ENCODE assay signal across 1 cellular context in the genomic region with DNA sequence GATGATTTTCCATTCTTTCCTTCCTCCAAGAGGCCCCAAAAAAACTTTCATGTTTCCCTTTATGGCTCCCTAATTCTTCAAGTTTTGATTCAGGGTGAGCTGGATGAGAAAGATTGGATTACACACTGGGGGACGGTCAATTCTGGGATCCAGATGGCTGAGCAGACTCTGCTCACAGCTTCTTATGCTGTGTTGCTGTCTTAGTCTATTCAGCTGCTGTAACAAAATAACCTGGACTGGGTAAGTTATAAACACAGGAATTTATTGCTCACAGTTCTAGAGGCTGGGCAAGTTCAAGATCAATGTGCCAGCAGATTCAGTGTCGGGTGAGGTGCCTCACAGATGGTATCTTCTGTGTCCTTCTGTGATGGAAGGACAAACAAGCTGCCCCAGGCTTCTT.
TF ChIP-seq lines count a peak whose summit lies in the region.

No MANE protein-coding gene starts in this region.

TF ChIP-seq in H1, 55 proteins besides CTCF, POLR2A, EP300 and RAD21:
- TF ChIP-seq BACH1 (IDR thresholded peaks at IDR 0.05; ENCODE audit: low read length) (no peak), TAF7 (optimal IDR thresholded peaks at IDR 0.05; ENCODE audit: borderline replicate concordance, low read depth, low read length) (no peak), CBX5 (IDR thresholded peaks at IDR 0.05; ENCODE audit: low read depth, low read length) (no peak), CREB1 (IDR thresholded peaks at IDR 0.05) (no peak), RXRA (IDR thresholded peaks at IDR 0.05; ENCODE audit: insufficient read depth, low read depth, low read length) (no peak), E2F6 (IDR thresholded peaks at IDR 0.05) (no peak), POU5F1 (IDR thresholded peaks at IDR 0.05; ENCODE audit: low read depth, low read length) (no peak), HDAC6 (IDR thresholded peaks at IDR 0.05; ENCODE audit: low read depth, low read length) (no peak), SUZ12 (IDR thresholded peaks at IDR 0.05; ENCODE audit: low read length) (no peak), JUN (IDR thresholded peaks at IDR 0.05; ENCODE audit: low read depth, low read length) (no peak), CHD1 (IDR thresholded peaks at IDR 0.05; ENCODE audit: low read depth, low read length) (no peak), SP1 (IDR thresholded peaks at IDR 0.05; ENCODE audit: low read depth, low read length) (no peak), CHD2 (IDR thresholded peaks at IDR 0.05; ENCODE audit: low read length) (no peak), HDAC2 (IDR thresholded peaks at IDR 0.05; ENCODE audit: borderline replicate concordance in 1 of 2, low read depth in 2 of 2, low read length in 2 of 2) (no peak), SP4 (IDR thresholded peaks at IDR 0.05; ENCODE audit: low read length) (no peak)
- TF ChIP-seq, protein P1, sequence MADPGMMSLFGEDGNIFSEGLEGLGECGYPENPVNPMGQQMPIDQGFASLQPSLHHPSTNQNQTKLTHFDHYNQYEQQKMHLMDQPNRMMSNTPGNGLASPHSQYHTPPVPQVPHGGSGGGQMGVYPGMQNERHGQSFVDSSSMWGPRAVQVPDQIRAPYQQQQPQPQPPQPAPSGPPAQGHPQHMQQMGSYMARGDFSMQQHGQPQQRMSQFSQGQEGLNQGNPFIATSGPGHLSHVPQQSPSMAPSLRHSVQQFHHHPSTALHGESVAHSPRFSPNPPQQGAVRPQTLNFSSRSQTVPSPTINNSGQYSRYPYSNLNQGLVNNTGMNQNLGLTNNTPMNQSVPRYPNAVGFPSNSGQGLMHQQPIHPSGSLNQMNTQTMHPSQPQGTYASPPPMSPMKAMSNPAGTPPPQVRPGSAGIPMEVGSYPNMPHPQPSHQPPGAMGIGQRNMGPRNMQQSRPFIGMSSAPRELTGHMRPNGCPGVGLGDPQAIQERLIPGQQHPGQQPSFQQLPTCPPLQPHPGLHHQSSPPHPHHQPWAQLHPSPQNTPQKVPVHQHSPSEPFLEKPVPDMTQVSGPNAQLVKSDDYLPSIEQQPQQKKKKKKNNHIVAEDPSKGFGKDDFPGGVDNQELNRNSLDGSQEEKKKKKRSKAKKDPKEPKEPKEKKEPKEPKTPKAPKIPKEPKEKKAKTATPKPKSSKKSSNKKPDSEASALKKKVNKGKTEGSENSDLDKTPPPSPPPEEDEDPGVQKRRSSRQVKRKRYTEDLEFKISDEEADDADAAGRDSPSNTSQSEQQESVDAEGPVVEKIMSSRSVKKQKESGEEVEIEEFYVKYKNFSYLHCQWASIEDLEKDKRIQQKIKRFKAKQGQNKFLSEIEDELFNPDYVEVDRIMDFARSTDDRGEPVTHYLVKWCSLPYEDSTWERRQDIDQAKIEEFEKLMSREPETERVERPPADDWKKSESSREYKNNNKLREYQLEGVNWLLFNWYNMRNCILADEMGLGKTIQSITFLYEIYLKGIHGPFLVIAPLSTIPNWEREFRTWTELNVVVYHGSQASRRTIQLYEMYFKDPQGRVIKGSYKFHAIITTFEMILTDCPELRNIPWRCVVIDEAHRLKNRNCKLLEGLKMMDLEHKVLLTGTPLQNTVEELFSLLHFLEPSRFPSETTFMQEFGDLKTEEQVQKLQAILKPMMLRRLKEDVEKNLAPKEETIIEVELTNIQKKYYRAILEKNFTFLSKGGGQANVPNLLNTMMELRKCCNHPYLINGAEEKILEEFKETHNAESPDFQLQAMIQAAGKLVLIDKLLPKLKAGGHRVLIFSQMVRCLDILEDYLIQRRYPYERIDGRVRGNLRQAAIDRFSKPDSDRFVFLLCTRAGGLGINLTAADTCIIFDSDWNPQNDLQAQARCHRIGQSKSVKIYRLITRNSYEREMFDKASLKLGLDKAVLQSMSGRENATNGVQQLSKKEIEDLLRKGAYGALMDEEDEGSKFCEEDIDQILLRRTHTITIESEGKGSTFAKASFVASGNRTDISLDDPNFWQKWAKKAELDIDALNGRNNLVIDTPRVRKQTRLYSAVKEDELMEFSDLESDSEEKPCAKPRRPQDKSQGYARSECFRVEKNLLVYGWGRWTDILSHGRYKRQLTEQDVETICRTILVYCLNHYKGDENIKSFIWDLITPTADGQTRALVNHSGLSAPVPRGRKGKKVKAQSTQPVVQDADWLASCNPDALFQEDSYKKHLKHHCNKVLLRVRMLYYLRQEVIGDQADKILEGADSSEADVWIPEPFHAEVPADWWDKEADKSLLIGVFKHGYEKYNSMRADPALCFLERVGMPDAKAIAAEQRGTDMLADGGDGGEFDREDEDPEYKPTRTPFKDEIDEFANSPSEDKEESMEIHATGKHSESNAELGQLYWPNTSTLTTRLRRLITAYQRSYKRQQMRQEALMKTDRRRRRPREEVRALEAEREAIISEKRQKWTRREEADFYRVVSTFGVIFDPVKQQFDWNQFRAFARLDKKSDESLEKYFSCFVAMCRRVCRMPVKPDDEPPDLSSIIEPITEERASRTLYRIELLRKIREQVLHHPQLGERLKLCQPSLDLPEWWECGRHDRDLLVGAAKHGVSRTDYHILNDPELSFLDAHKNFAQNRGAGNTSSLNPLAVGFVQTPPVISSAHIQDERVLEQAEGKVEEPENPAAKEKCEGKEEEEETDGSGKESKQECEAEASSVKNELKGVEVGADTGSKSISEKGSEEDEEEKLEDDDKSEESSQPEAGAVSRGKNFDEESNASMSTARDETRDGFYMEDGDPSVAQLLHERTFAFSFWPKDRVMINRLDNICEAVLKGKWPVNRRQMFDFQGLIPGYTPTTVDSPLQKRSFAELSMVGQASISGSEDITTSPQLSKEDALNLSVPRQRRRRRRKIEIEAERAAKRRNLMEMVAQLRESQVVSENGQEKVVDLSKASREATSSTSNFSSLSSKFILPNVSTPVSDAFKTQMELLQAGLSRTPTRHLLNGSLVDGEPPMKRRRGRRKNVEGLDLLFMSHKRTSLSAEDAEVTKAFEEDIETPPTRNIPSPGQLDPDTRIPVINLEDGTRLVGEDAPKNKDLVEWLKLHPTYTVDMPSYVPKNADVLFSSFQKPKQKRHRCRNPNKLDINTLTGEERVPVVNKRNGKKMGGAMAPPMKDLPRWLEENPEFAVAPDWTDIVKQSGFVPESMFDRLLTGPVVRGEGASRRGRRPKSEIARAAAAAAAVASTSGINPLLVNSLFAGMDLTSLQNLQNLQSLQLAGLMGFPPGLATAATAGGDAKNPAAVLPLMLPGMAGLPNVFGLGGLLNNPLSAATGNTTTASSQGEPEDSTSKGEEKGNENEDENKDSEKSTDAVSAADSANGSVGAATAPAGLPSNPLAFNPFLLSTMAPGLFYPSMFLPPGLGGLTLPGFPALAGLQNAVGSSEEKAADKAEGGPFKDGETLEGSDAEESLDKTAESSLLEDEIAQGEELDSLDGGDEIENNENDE (IDR thresholded peaks at IDR 0.05; ENCODE audit: insufficient replicate concordance, low read length), result no peak
